1 cellular context compared by ENCODE assay signal in the genomic region with DNA sequence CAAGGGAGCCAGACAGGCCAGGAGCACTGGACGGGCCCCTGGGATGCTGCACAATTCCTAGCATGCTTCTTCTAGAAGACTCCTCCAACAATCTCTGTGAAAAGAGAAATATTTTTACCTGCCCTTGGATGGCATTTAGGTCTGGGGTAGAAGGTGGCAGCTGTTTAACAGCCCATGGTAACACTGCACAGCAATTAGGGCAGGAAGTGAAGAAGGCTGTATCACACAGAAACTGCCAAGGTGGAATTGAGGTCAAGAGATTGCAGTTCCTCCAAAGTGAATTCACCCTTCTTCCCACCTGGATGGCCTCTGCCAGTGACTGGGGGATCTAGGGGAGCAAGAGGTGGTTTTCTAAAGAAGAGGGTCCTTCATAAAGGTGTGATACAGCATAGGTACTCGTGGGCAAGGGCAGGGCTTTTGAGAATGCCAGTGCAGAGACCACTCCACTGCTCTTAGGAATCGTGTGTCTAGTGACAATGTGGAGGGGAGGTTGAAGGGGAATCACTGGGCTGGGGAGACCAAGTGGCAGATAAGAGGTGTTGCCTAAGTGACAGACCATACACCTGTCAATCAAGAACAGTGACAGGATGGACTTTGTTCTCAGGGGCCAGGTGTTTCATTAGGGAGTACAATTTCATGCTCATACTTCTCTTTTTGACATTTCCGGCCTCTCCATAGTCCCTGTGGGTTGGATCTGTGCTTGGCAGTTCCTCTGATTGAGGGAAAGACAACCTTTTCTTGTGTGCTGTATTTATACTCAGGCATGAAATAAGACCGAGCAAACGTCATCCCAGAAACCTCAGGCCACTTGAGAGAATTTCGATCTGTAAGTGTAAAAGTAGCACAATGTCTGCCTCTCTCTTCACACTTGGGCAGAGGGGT.
A peak's percentile ranks its signal among the peaks of the same experiment; 100 is the strongest.
TF ChIP-seq lines count a peak whose summit lies in the region.

No MANE protein-coding gene starts in this region.

TF ChIP-seq in GM12878, 131 proteins besides CTCF, POLR2A, EP300 and RAD21 (continued from another document and continues in another):
- TF ChIP-seq SIX5 (IDR thresholded peaks at IDR 0.05; ENCODE audit: low read depth, low read length, severe bottlenecking): no peak
- no peak for TF ChIP-seq STAT3 (IDR thresholded peaks at IDR 0.05; ENCODE audit: low read depth, low read length)
- TF ChIP-seq FOXK2 (IDR thresholded peaks at IDR 0.05): no peak
- TF ChIP-seq TAF1 (IDR thresholded peaks at IDR 0.05; ENCODE audit: borderline replicate concordance, low read depth, low read length): no peak
- TF ChIP-seq, protein P1, sequence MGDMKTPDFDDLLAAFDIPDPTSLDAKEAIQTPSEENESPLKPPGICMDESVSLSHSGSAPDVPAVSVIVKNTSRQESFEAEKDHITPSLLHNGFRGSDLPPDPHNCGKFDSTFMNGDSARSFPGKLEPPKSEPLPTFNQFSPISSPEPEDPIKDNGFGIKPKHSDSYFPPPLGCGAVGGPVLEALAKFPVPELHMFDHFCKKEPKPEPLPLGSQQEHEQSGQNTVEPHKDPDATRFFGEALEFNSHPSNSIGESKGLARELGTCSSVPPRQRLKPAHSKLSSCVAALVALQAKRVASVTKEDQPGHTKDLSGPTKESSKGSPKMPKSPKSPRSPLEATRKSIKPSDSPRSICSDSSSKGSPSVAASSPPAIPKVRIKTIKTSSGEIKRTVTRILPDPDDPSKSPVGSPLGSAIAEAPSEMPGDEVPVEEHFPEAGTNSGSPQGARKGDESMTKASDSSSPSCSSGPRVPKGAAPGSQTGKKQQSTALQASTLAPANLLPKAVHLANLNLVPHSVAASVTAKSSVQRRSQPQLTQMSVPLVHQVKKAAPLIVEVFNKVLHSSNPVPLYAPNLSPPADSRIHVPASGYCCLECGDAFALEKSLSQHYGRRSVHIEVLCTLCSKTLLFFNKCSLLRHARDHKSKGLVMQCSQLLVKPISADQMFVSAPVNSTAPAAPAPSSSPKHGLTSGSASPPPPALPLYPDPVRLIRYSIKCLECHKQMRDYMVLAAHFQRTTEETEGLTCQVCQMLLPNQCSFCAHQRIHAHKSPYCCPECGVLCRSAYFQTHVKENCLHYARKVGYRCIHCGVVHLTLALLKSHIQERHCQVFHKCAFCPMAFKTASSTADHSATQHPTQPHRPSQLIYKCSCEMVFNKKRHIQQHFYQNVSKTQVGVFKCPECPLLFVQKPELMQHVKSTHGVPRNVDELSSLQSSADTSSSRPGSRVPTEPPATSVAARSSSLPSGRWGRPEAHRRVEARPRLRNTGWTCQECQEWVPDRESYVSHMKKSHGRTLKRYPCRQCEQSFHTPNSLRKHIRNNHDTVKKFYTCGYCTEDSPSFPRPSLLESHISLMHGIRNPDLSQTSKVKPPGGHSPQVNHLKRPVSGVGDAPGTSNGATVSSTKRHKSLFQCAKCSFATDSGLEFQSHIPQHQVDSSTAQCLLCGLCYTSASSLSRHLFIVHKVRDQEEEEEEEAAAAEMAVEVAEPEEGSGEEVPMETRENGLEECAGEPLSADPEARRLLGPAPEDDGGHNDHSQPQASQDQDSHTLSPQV (IDR thresholded peaks at IDR 0.05): no peak
- TF ChIP-seq YY1 (IDR thresholded peaks at IDR 0.05; ENCODE audit: low read depth, low read length): no peak
- no peak for TF ChIP-seq SREBF1 (IDR thresholded peaks at IDR 0.05; ENCODE audit: low read length)
- TF ChIP-seq NFYA (IDR thresholded peaks at IDR 0.05; ENCODE audit: borderline replicate concordance, low read depth, low read length): no peak
- TF ChIP-seq ZZZ3 (IDR thresholded peaks at IDR 0.05; ENCODE audit: control insufficient read depth, insufficient read length, low read depth): no peak
- TF ChIP-seq SREBF2 (IDR thresholded peaks at IDR 0.05; ENCODE audit: low read length): no peak
- TF ChIP-seq POLR2AphosphoS2 (IDR thresholded peaks at IDR 0.05; ENCODE audit: low read depth, low read length): no peak
- peak; percentile 80 for TF ChIP-seq MEF2B (IDR thresholded peaks at IDR 0.05; ENCODE audit: partially characterized antibody, poor library complexity, severe bottlenecking)
- peak; percentile 70; the same call in 1 of the 2 replicates for TF ChIP-seq RELB (IDR thresholded peaks at IDR 0.05; ENCODE audit: low read depth)
- no peak for TF ChIP-seq TARDBP (IDR thresholded peaks at IDR 0.05; ENCODE audit: borderline replicate concordance)
- no peak for TF ChIP-seq HDAC6 (IDR thresholded peaks at IDR 0.05; ENCODE audit: unreplicated experiment)
- TF ChIP-seq E4F1 (IDR thresholded peaks at IDR 0.05; ENCODE audit: borderline replicate concordance, partially characterized antibody): no peak
- no peak for TF ChIP-seq ASH2L (IDR thresholded peaks at IDR 0.05; ENCODE audit: borderline replicate concordance, low read depth)
- no peak for TF ChIP-seq ZSCAN29 (IDR thresholded peaks at IDR 0.05)
- no peak for TF ChIP-seq IRF5 (IDR thresholded peaks at IDR 0.05; ENCODE audit: borderline replicate concordance)
- TF ChIP-seq DPF2 (IDR thresholded peaks at IDR 0.05): peak; percentile 98
- TF ChIP-seq SP1 (IDR thresholded peaks at IDR 0.05; ENCODE audit: low read depth, low read length): no peak
- TF ChIP-seq SIN3A (IDR thresholded peaks at IDR 0.05; ENCODE audit: low read depth, low read length): no peak
- no peak for TF ChIP-seq RFX5 (IDR thresholded peaks at IDR 0.05; ENCODE audit: low read depth, low read length)
- no peak for TF ChIP-seq MYC (IDR thresholded peaks at IDR 0.05; ENCODE audit: insufficient read depth, insufficient read length, insufficient replicate concordance, low read length, severe bottlenecking)
- TF ChIP-seq NFXL1 (IDR thresholded peaks at IDR 0.05; ENCODE audit: borderline replicate concordance): no peak
- TF ChIP-seq ETV6 (conservative IDR thresholded peaks at IDR 0.05 in 1 of 2, IDR thresholded peaks at IDR 0.05 in 1 of 2; ENCODE audit: borderline replicate concordance in 1 of 2, low read depth in 1 of 2): peak in 1 of 2 experiments; percentile 25; a peak in 1 of 4 replicates
- no peak for TF ChIP-seq MXI1 (IDR thresholded peaks at IDR 0.05; ENCODE audit: low read depth, low read length)
- TF ChIP-seq PAX8 (IDR thresholded peaks at IDR 0.05): no peak
- TF ChIP-seq SMC3 (IDR thresholded peaks at IDR 0.05; ENCODE audit: borderline replicate concordance, low read length): no peak
- TF ChIP-seq IRF4 (IDR thresholded peaks at IDR 0.05; ENCODE audit: low read depth, low read length): peak; percentile 43; the same call in 1 of the 2 replicates
- TF ChIP-seq NR2C2 (IDR thresholded peaks at IDR 0.05; ENCODE audit: borderline replicate concordance, control insufficient read depth, insufficient read length, low read depth): no peak
- peak; percentile 80 for TF ChIP-seq ATF7 (IDR thresholded peaks at IDR 0.05; ENCODE audit: low read depth)
- TF ChIP-seq CBX3 (IDR thresholded peaks at IDR 0.05; ENCODE audit: borderline replicate concordance, low read depth): no peak
- no peak for TF ChIP-seq USF2 (IDR thresholded peaks at IDR 0.05; ENCODE audit: borderline replicate concordance, low read depth, low read length)
- TF ChIP-seq ZNF207 (IDR thresholded peaks at IDR 0.05; ENCODE audit: borderline replicate concordance): no peak
- TF ChIP-seq, protein P2, sequence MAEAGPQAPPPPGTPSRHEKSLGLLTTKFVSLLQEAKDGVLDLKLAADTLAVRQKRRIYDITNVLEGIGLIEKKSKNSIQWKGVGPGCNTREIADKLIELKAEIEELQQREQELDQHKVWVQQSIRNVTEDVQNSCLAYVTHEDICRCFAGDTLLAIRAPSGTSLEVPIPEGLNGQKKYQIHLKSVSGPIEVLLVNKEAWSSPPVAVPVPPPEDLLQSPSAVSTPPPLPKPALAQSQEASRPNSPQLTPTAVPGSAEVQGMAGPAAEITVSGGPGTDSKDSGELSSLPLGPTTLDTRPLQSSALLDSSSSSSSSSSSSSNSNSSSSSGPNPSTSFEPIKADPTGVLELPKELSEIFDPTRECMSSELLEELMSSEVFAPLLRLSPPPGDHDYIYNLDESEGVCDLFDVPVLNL (IDR thresholded peaks at IDR 0.05; ENCODE audit: low read depth, low read length): no peak
- no peak; the same call in 1 of the 2 replicates for TF ChIP-seq RAD51 (IDR thresholded peaks at IDR 0.05)
- TF ChIP-seq PML (IDR thresholded peaks at IDR 0.05; ENCODE audit: low read length): no peak
- TF ChIP-seq CHD4 (IDR thresholded peaks at IDR 0.05): no peak
- TF ChIP-seq JUND (IDR thresholded peaks at IDR 0.05; ENCODE audit: low read depth, low read length): no peak
- peak; percentile 43 for TF ChIP-seq KLF5 (IDR thresholded peaks at IDR 0.05; ENCODE audit: partially characterized antibody)
- no peak for TF ChIP-seq CHD1 (IDR thresholded peaks at IDR 0.05; ENCODE audit: low read depth, low read length)
- peak; percentile 98 for TF ChIP-seq IKZF1 (conservative IDR thresholded peaks at IDR 0.05)
- TF ChIP-seq SMAD1 (IDR thresholded peaks at IDR 0.05; ENCODE audit: low read depth, partially characterized antibody): no peak
- TF ChIP-seq ZBED1 (IDR thresholded peaks at IDR 0.05; ENCODE audit: borderline replicate concordance): no peak; the same call in 1 of the 2 replicates
- TF ChIP-seq GABPA (IDR thresholded peaks at IDR 0.05; ENCODE audit: low read depth): no peak
- TF ChIP-seq ESRRA (IDR thresholded peaks at IDR 0.05; ENCODE audit: low read length): peak; percentile 57; the same call in 1 of the 2 replicates
- no peak for TF ChIP-seq HSF1 (IDR thresholded peaks at IDR 0.05; ENCODE audit: low read depth, low read length)
- TF ChIP-seq TCF12 (IDR thresholded peaks at IDR 0.05; ENCODE audit: low read depth, low read length): peak; percentile 88
- TF ChIP-seq LARP7 (IDR thresholded peaks at IDR 0.05): no peak
- TF ChIP-seq HDGF (IDR thresholded peaks at IDR 0.05): no peak
- peak; percentile 68 for TF ChIP-seq BCL11A (IDR thresholded peaks at IDR 0.05; ENCODE audit: low read depth, low read length)
